In the genomic region with DNA sequence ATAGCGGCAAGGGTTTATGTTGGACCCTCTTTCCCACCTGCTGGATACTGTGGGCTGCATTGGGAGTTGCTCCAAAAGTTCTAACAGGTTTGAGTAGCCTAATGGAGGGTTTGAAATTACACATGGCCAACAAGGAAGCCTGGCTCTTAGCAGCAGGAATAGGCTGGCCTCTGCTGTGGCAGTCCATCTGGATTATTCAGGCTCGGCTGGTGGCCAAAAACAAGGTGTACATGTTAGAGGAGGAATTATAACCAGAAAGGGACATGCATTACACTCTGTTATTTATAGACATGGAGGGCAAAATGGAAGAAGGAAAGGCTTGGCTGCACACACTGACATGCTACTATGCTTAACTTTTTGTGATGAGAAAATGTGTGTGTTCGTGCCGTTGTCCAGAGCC, we compare ENCODE assay signal across 30 cellular contexts.
"Had no signal": no experiment of that assay in that cellular context is flagged by ENCODE, and none has a peak within 500 bp of the region (broad histone marks: within the 10 kb centered on the region; RNA-seq: fewer than 3 reads in every experiment).

No MANE protein-coding gene starts in this region.

- H3K9me3 ChIP-seq: SJCRH30 had no signal

- H3K4me1 ChIP-seq: SJCRH30 had no signal

- ATAC-seq: activated CD8-positive, alpha-beta memory T cell treated with anti-CD3 and anti-CD28 coated beads, Interleukin-2, amount 10 ng/mL, durations not matched to agents 7 days and 5 days; Panc1 had no signal

- H3K36me3 ChIP-seq: brain microvascular endothelial cell, SJCRH30, WERI-Rb-1 had no signal

- H3K27ac ChIP-seq: brain microvascular endothelial cell, SJCRH30, SK-N-MC, WERI-Rb-1 had no signal

- DNase-seq: activated CD4-positive, alpha-beta memory T cell treated with anti-CD3 and anti-CD28 coated beads, Interleukin-2, amount 10 ng/mL, durations not matched to agents 7 days and 5 days; activated CD4-positive, alpha-beta T cell treated with anti-CD3 and anti-CD28 coated beads for 1 hour; activated CD4-positive, alpha-beta T cell treated with anti-CD3 and anti-CD28 coated beads for 48 hours; activated CD4-positive, CD25-positive, alpha-beta regulatory T cell; activated CD8-positive, alpha-beta memory T cell treated with anti-CD3 and anti-CD28 coated beads for 24 hours; activated CD8-positive, alpha-beta memory T cell treated with anti-CD3 and anti-CD28 coated beads, Interleukin-2, amount 10 ng/mL, durations not matched to agents 7 days and 5 days; activated CD8-positive, alpha-beta memory T cell treated with anti-CD3 and anti-CD28 coated beads, Interleukin-2, amount 50 U/mL, for 48 hours; activated effector memory CD4-positive, alpha-beta T cell treated with Interleukin-2 at 50 U/mL for 16 hours; activated naive CD4-positive, alpha-beta T cell; activated naive CD4-positive, alpha-beta T cell treated with anti-CD3 and anti-CD28 coated beads, Interleukin-2, amount 50 U/mL, for 16 hours; activated naive CD8-positive, alpha-beta T cell treated with anti-CD3 and anti-CD28 coated beads for 36 hours; activated T-cell treated with anti-CD3 and anti-CD28 coated beads, Interleukin-2, amount 50 U/mL, for 48 hours; amniotic stem cell; aorta; brain microvascular endothelial cell; NCI-H1092 treated with DMSO at 0.1 percent for 48 hours; NCI-H1417; NCI-H146; NCI-H187; NCI-H2081; NCI-H2171 treated with DMSO at 0.1 percent for 48 hours; NCI-H2227 treated with DMSO at 0.1 percent for 48 hours; NCI-H446; NCI-H524; SHP77; SJCRH30; T1000; WERI-Rb-1 had no signal

- H3K4me3 ChIP-seq: SJCRH30, SK-N-MC had no signal

- H3K27me3 ChIP-seq: brain microvascular endothelial cell, SJCRH30 had no signal
